Comparison of ENCODE assay signal across 2 cellular contexts in genomic region chr12:12240671-12241345, GRCh38.
TF ChIP-seq lines count a peak whose summit lies in the region.

No MANE protein-coding gene starts in this region.

TF ChIP-seq in GM23338, 12 proteins besides CTCF, POLR2A, EP300 and RAD21 (continued from another document):
- TF ChIP-seq, protein P1, sequence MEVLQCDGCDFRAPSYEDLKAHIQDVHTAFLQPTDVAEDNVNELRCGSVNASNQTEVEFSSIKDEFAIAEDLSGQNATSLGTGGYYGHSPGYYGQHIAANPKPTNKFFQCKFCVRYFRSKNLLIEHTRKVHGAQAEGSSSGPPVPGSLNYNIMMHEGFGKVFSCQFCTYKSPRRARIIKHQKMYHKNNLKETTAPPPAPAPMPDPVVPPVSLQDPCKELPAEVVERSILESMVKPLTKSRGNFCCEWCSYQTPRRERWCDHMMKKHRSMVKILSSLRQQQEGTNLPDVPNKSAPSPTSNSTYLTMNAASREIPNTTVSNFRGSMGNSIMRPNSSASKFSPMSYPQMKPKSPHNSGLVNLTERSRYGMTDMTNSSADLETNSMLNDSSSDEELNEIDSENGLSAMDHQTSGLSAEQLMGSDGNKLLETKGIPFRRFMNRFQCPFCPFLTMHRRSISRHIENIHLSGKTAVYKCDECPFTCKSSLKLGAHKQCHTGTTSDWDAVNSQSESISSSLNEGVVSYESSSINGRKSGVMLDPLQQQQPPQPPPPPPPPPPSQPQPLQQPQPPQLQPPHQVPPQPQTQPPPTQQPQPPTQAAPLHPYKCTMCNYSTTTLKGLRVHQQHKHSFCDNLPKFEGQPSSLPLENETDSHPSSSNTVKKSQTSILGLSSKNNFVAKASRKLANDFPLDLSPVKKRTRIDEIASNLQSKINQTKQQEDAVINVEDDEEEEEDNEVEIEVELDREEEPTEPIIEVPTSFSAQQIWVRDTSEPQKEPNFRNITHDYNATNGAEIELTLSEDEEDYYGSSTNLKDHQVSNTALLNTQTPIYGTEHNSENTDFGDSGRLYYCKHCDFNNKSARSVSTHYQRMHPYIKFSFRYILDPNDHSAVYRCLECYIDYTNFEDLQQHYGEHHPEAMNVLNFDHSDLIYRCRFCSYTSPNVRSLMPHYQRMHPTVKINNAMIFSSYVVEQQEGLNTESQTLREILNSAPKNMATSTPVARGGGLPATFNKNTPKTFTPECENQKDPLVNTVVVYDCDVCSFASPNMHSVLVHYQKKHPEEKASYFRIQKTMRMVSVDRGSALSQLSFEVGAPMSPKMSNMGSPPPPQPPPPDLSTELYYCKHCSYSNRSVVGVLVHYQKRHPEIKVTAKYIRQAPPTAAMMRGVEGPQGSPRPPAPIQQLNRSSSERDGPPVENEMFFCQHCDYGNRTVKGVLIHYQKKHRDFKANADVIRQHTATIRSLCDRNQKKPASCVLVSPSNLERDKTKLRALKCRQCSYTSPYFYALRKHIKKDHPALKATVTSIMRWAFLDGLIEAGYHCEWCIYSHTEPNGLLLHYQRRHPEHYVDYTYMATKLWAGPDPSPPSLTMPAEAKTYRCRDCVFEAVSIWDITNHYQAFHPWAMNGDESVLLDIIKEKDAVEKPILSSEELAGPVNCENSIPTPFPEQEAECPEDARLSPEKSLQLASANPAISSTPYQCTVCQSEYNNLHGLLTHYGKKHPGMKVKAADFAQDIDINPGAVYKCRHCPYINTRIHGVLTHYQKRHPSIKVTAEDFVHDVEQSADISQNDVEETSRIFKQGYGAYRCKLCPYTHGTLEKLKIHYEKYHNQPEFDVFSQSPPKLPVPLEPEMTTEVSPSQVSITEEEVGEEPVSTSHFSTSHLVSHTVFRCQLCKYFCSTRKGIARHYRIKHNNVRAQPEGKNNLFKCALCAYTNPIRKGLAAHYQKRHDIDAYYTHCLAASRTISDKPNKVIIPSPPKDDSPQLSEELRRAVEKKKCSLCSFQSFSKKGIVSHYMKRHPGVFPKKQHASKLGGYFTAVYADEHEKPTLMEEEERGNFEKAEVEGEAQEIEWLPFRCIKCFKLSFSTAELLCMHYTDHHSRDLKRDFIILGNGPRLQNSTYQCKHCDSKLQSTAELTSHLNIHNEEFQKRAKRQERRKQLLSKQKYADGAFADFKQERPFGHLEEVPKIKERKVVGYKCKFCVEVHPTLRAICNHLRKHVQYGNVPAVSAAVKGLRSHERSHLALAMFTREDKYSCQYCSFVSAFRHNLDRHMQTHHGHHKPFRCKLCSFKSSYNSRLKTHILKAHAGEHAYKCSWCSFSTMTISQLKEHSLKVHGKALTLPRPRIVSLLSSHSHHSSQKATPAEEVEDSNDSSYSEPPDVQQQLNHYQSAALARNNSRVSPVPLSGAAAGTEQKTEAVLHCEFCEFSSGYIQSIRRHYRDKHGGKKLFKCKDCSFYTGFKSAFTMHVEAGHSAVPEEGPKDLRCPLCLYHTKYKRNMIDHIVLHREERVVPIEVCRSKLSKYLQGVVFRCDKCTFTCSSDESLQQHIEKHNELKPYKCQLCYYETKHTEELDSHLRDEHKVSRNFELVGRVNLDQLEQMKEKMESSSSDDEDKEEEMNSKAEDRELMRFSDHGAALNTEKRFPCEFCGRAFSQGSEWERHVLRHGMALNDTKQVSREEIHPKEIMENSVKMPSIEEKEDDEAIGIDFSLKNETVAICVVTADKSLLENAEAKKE (CRISPR knock-in tag; IDR thresholded peaks at IDR 0.05) = no peak
TF ChIP-seq in GM23338: peak in this region for 0.

TF ChIP-seq in SK-N-SH, 30 proteins besides CTCF, POLR2A, EP300 and RAD21 (continued from another document):
- no peak for TF ChIP-seq SIN3A (IDR thresholded peaks at IDR 0.05; ENCODE audit: borderline replicate concordance, low read depth, low read length)
- TF ChIP-seq MXI1 (IDR thresholded peaks at IDR 0.05; ENCODE audit: low read depth, low read length) = no peak
- no peak for TF ChIP-seq JUND (IDR thresholded peaks at IDR 0.05)
- no peak for TF ChIP-seq RFX5 (IDR thresholded peaks at IDR 0.05; ENCODE audit: low read length)
- no peak for TF ChIP-seq TEAD4 (IDR thresholded peaks at IDR 0.05; ENCODE audit: borderline replicate concordance, insufficient read depth)
- no peak for TF ChIP-seq SMC3 (IDR thresholded peaks at IDR 0.05; ENCODE audit: low read depth, low read length)
- TF ChIP-seq ELF1 (IDR thresholded peaks at IDR 0.05) = no peak
- no peak for TF ChIP-seq POLR2AphosphoS5 (IDR thresholded peaks at IDR 0.05; ENCODE audit: low read depth, low read length)
- TF ChIP-seq, protein P2, sequence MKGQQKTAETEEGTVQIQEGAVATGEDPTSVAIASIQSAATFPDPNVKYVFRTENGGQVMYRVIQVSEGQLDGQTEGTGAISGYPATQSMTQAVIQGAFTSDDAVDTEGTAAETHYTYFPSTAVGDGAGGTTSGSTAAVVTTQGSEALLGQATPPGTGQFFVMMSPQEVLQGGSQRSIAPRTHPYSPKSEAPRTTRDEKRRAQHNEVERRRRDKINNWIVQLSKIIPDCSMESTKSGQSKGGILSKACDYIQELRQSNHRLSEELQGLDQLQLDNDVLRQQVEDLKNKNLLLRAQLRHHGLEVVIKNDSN (IDR thresholded peaks at IDR 0.05; ENCODE audit: borderline replicate concordance, low read depth) = no peak
- no peak for TF ChIP-seq GABPA (IDR thresholded peaks at IDR 0.05; ENCODE audit: low read depth)
- no peak for TF ChIP-seq MAX (IDR thresholded peaks at IDR 0.05; ENCODE audit: low read depth)
- TF ChIP-seq USF2 (IDR thresholded peaks at IDR 0.05; ENCODE audit: borderline replicate concordance, low read depth, low read length) = no peak
- no peak for TF ChIP-seq FOXJ3 (CRISPR knock-in tag; IDR thresholded peaks at IDR 0.05)
